ENCODE assay signal across 14 cellular contexts in the genomic region with DNA sequence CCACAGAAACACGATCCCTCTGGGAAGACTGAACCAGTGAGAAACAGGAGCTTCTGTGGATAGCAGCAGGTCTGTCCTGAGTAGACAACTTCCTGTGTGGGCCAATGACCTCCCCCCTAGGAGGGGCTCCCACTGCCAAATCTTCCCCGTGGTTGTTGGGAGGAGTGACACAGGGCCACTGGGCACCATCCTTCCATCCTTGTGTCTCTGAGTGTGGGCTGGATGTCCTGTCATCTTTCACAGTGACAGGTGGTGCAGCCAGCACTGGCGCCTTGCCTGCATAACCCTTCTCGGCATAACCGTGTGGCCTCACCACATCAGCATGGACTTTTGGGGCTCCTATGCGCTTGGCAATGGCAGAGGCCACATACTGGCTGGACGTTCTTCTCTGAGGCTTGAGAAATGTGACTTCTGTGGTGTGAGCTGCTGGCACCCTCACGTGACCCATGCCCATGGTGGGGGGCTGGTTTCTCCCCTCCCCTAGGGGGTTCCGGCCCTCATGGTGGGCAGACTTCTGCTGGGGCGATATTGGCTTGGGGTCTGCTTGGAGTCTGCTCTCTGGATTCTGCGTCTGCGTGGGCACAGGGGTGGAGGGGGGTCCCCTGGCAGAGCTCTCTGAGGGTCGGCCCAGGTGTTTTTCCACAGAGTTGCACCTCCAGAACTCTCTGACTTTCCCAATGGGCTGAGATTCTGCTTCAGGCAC.
"Had no signal": no experiment of that assay in that cellular context is flagged by ENCODE, and none has a peak within 500 bp of the region (broad histone marks: within the 10 kb centered on the region; RNA-seq: fewer than 3 reads in every experiment).

No MANE protein-coding gene starts in this region.

- H3K4me1 ChIP-seq: prostate gland, right lobe of liver, suprapubic skin had no signal

- H3K79me2 ChIP-seq: hepatocyte had no signal

- H3K27ac ChIP-seq: hepatocyte, prostate gland, right lobe of liver, suprapubic skin had no signal

- H3K4me2 ChIP-seq: hepatocyte had no signal

- H3K4me3 ChIP-seq: hepatocyte, prostate gland, right lobe of liver, suprapubic skin had no signal

- DNase-seq: activated CD4-positive, alpha-beta T cell treated with anti-CD3 and anti-CD28 coated beads for 36 hours; activated CD8-positive, alpha-beta T cell treated with anti-CD3 and anti-CD28 coated beads, Interleukin-2, amount 10 ng/mL, durations not matched to agents 7 days and 5 days; activated naive CD4-positive, alpha-beta T cell treated with anti-CD3 and anti-CD28 coated beads, Interleukin-2, amount 10 ng/mL, durations not matched to agents 7 days and 5 days; endodermal cell; erythroblast; kidney glomerular epithelial cell; naive thymus-derived CD8-positive, alpha-beta T cell; stimulated activated CD4-positive, alpha-beta T cell treated with anti-CD3 and anti-CD28 coated beads, Interleukin-2, amount 100 ng/mL, for 24 hours; stimulated activated naive CD4-positive, alpha-beta T cell; T-helper 9 cell had no signal

- H3K27me3 ChIP-seq: hepatocyte, right lobe of liver, suprapubic skin had no signal

- H3K9me3 ChIP-seq: prostate gland, right lobe of liver, suprapubic skin had no signal

- ATAC-seq: activated CD4-positive, alpha-beta T cell treated with anti-CD3 and anti-CD28 coated beads for 36 hours; activated CD8-positive, alpha-beta T cell treated with anti-CD3 and anti-CD28 coated beads, Interleukin-2, amount 10 ng/mL, durations not matched to agents 7 days and 5 days; naive thymus-derived CD8-positive, alpha-beta T cell; right lobe of liver had no signal

- H2AFZ ChIP-seq: hepatocyte had no signal

- H3K36me3 ChIP-seq: prostate gland, suprapubic skin had no signal
